13 cellular contexts compared by ENCODE assay signal in genomic region chr2:128777091-128778045, GRCh38.
A peak's percentile ranks its signal among the peaks of the same experiment; 100 is the strongest.
DNase-seq lines count a peak whose midpoint lies in the region; ATAC-seq and TF ChIP-seq lines count a peak whose summit lies in the region.
"Had no signal": no experiment of that assay in that cellular context is flagged by ENCODE, and none has a peak within 500 bp of the region (broad histone marks: within the 10 kb centered on the region; RNA-seq: fewer than 3 reads in every experiment).

No MANE protein-coding gene starts in this region.

- intact Hi-C loops in posterior vena cava (cut with DNase I) (no loop called here), upper lobe of right lung (cut with DNase I) (no loop called here)

- H3K4me1 ChIP-seq in upper lobe of right lung (no peaks in the 10 kb centered on the region), SJCRH30 (no peaks in the 10 kb centered on the region)
- H3K4me1 ChIP-seq: Peyer's patch had no signal

- H3K4me3 ChIP-seq in coronary artery = no peak overlapping the region
- H3K4me3 ChIP-seq in upper lobe of right lung = no peak overlapping the region
- no peak overlapping the region for H3K4me3 ChIP-seq in SJCRH30
- H3K4me3 ChIP-seq: Peyer's patch had no signal

- no peak for TF ChIP-seq CTCF in coronary artery (IDR thresholded peaks at IDR 0.05)
- TF ChIP-seq CTCF in upper lobe of right lung (IDR thresholded peaks at IDR 0.05) = no peak

- peak; percentile 33 for DNase-seq in activated effector memory CD4-positive, alpha-beta T cell treated with anti-CD3 and anti-CD28 coated beads, Interleukin-2, amount 50 U/mL, for 16 hours
- no peak for DNase-seq in activated effector memory CD4-positive, alpha-beta T cell treated with Interleukin-2 at 50 U/mL for 16 hours
- peak; percentile 52 for DNase-seq in coronary artery (ENCODE audit: low spot score)
- peak; percentile 55 for DNase-seq in posterior vena cava (ENCODE audit: low spot score)
- DNase-seq in upper lobe of right lung = peak; percentile 43
- no peak for DNase-seq in SJCRH30
- no peak for DNase-seq in amniotic stem cell (lab: John Stamatoyannopoulos, UW)
- DNase-seq in NCI-H2081 treated with DMSO at 0.1 percent for 48 hours (lab: John Stamatoyannopoulos, UW) = no peak
- DNase-seq: C1 segment of cervical spinal cord, EL, MM.1S, NCI-H2029 had no signal

- H3K9me3 ChIP-seq in upper lobe of right lung (peaks cover 4% of the 10 kb centered on the region), SJCRH30 (replicated peaks) (no peaks in the 10 kb centered on the region)
- H3K9me3 ChIP-seq: Peyer's patch had no signal

- H3K36me3 ChIP-seq in upper lobe of right lung (no peaks in the 10 kb centered on the region), SJCRH30 (no peaks in the 10 kb centered on the region)
- H3K36me3 ChIP-seq: Peyer's patch had no signal

- H3K27ac ChIP-seq in coronary artery = no peak overlapping the region
- no peak overlapping the region for H3K27ac ChIP-seq in upper lobe of right lung
- H3K27ac ChIP-seq in SJCRH30 = no peak overlapping the region
- H3K27ac ChIP-seq: Peyer's patch had no signal

- ATAC-seq in upper lobe of right lung = no peak

- H3K27me3 ChIP-seq in upper lobe of right lung (no peaks in the 10 kb centered on the region), SJCRH30 (no peaks in the 10 kb centered on the region)
- H3K27me3 ChIP-seq: Peyer's patch had no signal

Comparison
In these comparisons a context has a peak if more than half of its experiments do, and no peak if none do; other contexts are left out.
1. DNase-seq: peak in activated effector memory CD4-positive, alpha-beta T cell treated with anti-CD3 and anti-CD28 coated beads, Interleukin-2, amount 50 U/mL, for 16 hours (single experiment), coronary artery (single experiment), posterior vena cava (single experiment) and upper lobe of right lung (single experiment); none in activated effector memory CD4-positive, alpha-beta T cell treated with Interleukin-2 at 50 U/mL for 16 hours (single experiment), SJCRH30 (0 of 2), amniotic stem cell (single experiment) and NCI-H2081 treated with DMSO at 0.1 percent for 48 hours (single experiment).